In genomic region chr3:152200476-152201422, GRCh38 we compare ENCODE assay signal across 1 cellular context.
TF ChIP-seq lines count a peak whose summit lies in the region.

No MANE protein-coding gene starts in this region.

TF ChIP-seq in K562, 482 proteins besides CTCF, POLR2A, EP300 and RAD21 (continued from another document):
- no peak for TF ChIP-seq CHAMP1 (IDR thresholded peaks at IDR 0.05)
- no peak for TF ChIP-seq ZNF764 (CRISPR knock-in tag; IDR thresholded peaks at IDR 0.05; ENCODE audit: low read depth)
- TF ChIP-seq ARID4B (CRISPR knock-in tag; IDR thresholded peaks at IDR 0.05): no peak
- no peak; the same call in 1 of the 2 replicates for TF ChIP-seq ETV1 (tag; conservative IDR thresholded peaks at IDR 0.05; ENCODE audit: low read depth)
- TF ChIP-seq ZNF766 (CRISPR knock-in tag; conservative IDR thresholded peaks at IDR 0.05): 0 out of 2 replicates have a peak, but pooled peaks have one; percentile 60
- no peak for TF ChIP-seq STAT6 (CRISPR knock-in tag; IDR thresholded peaks at IDR 0.05)
- TF ChIP-seq SMARCC2 (IDR thresholded peaks at IDR 0.05; ENCODE audit: low read depth): 0 out of 2 replicates have a peak, but pooled peaks have one; percentile 34
- TF ChIP-seq NR2C2 (CRISPR knock-in tag; IDR thresholded peaks at IDR 0.05): no peak
- TF ChIP-seq NR2C2 (tag; IDR thresholded peaks at IDR 0.05): peak; percentile 39
- no peak for TF ChIP-seq ZNF133 (CRISPR knock-in tag; IDR thresholded peaks at IDR 0.05)
- no peak for TF ChIP-seq NKRF (IDR thresholded peaks at IDR 0.05; ENCODE audit: borderline replicate concordance)
- no peak for TF ChIP-seq IRF9 (tag; IDR thresholded peaks at IDR 0.05)
- no peak for TF ChIP-seq ZMIZ1 (IDR thresholded peaks at IDR 0.05; ENCODE audit: low read depth in 2 of 2, low read length in 2 of 2)
- no peak for TF ChIP-seq ZBTB11 (CRISPR knock-in tag; IDR thresholded peaks at IDR 0.05)
- no peak for TF ChIP-seq NCOA2 (IDR thresholded peaks at IDR 0.05; ENCODE audit: partially characterized antibody in 2 of 2)
- TF ChIP-seq PREB (CRISPR knock-in tag; IDR thresholded peaks at IDR 0.05): no peak
- no peak for TF ChIP-seq ZNF584 (CRISPR knock-in tag; IDR thresholded peaks at IDR 0.05; ENCODE audit: low read depth)
- no peak for TF ChIP-seq DLX4 (CRISPR knock-in tag; IDR thresholded peaks at IDR 0.05)
- no peak for TF ChIP-seq ARNT (IDR thresholded peaks at IDR 0.05)
- no peak for TF ChIP-seq NBN (IDR thresholded peaks at IDR 0.05; ENCODE audit: low read depth)
- no peak for TF ChIP-seq GTF3C2 (IDR thresholded peaks at IDR 0.05; ENCODE audit: borderline replicate concordance, extremely low read depth, insufficient read length)
- TF ChIP-seq CC2D1A (IDR thresholded peaks at IDR 0.05): no peak
- no peak for TF ChIP-seq ZKSCAN8 (CRISPR knock-in tag; IDR thresholded peaks at IDR 0.05)
- TF ChIP-seq ZNF24 (IDR thresholded peaks at IDR 0.05): no peak
- TF ChIP-seq CBFB (CRISPR knock-in tag; IDR thresholded peaks at IDR 0.05): no peak
- peak in 1 of 2 experiments; percentile 38; a peak in 1 of 4 replicates for TF ChIP-seq MAZ (CRISPR knock-in tag; conservative IDR thresholded peaks at IDR 0.05 in 1 of 2, IDR thresholded peaks at IDR 0.05 in 1 of 2)
- TF ChIP-seq DMBX1 (CRISPR knock-in tag; IDR thresholded peaks at IDR 0.05; ENCODE audit: borderline replicate concordance): 0 out of 2 replicates have a peak, but pooled peaks have one; percentile 21
